8 cellular contexts compared by ENCODE assay signal in genomic region chr1:150464422-150464826, GRCh38. TPM values are rescaled to one million over a fixed set of nuclear protein-coding genes. Genes with fewer than 3 reads are reported as not detected.
DNase-seq lines count a peak whose midpoint lies in the region; ATAC-seq and TF ChIP-seq lines count a peak whose summit lies in the region.

No MANE protein-coding gene starts in this region.

- BruUV-seq in A673 (replicated peaks; lab: Mats Ljungman, UMichigan), result no TSS peak

- TF ChIP-seq CTCF in A673 (conservative IDR thresholded peaks at IDR 0.05; ENCODE audit: low read depth, low read length), result peak; percentile 74
- peak; percentile 66 for TF ChIP-seq CTCF in GM20000 (IDR thresholded peaks at IDR 0.05; ENCODE audit: extremely low read depth, missing control alignments)
- peak; percentile 90 for TF ChIP-seq CTCF in chondrocyte (IDR thresholded peaks at IDR 0.05)
- TF ChIP-seq CTCF in right lobe of liver (IDR thresholded peaks at IDR 0.05), result peak; percentile 71 to 81 (median 73)

- H3K27ac Mint-ChIP-seq in activated CD4-positive, alpha-beta T cell treated with anti-CD3 and anti-CD28 coated beads for 36 hours, result no peak overlapping the region
- H3K27ac Mint-ChIP-seq in chondrocyte (ENCODE audit: unreplicated experiment), result no peak overlapping the region

- no peak overlapping the region for H3K4me3 Mint-ChIP-seq in activated CD4-positive, alpha-beta T cell treated with anti-CD3 and anti-CD28 coated beads for 36 hours
- H3K4me3 Mint-ChIP-seq in chondrocyte (ENCODE audit: unreplicated experiment), result no peak overlapping the region

- no peak overlapping the region for H3K4me3 ChIP-seq in A673 (ENCODE audit: low read depth, low read length, poor library complexity, severe bottlenecking)
- no peak overlapping the region for H3K4me3 ChIP-seq in right lobe of liver

- no peaks in the 10 kb centered on the region for H3K4me1 ChIP-seq in A673 (ENCODE audit: insufficient read depth, low read length, poor library complexity, severe bottlenecking)
- peaks cover 0 to 35% (median 11%) of the 10 kb centered on the region in 4 donors for H3K4me1 ChIP-seq in right lobe of liver

- H3K9me3 Mint-ChIP-seq in activated CD4-positive, alpha-beta T cell treated with anti-CD3 and anti-CD28 coated beads for 36 hours (ENCODE audit: low read depth), result no peaks in the 10 kb centered on the region
- H3K9me3 Mint-ChIP-seq in chondrocyte (ENCODE audit: low read depth), result no peaks in the 10 kb centered on the region

- peaks cover 18% of the 10 kb centered on the region for H3K36me3 Mint-ChIP-seq in activated CD4-positive, alpha-beta T cell treated with anti-CD3 and anti-CD28 coated beads for 36 hours (ENCODE audit: low read depth)
- peaks cover 7% of the 10 kb centered on the region for H3K36me3 Mint-ChIP-seq in chondrocyte (ENCODE audit: low read depth)

- H3K27me3 ChIP-seq in A673 (replicated peaks; ENCODE audit: insufficient read depth, low read depth, low read length, poor library complexity) (no peaks in the 10 kb centered on the region), right lobe of liver (no peaks in the 10 kb centered on the region)

- intact Hi-C loops in A673 (cut with micrococcal nuclease; ENCODE audit: unreplicated experiment) (loop anchor here (5.0 to 10.0 kb wide), 3 partner anchors 68 to 350 kb away; partner anchors contain the start of gene ENSA), right lobe of liver (cut with DNase I) (loop anchor here (10.0 kb wide), 2 partner anchors 50 to 70 kb away; partner anchors contain the start of gene FALEC (in 1 of the 2))
- intact Hi-C loops in activated CD4-positive, alpha-beta T cell treated with anti-CD3 and anti-CD28 coated beads for 36 hours (cut with DNase I, micrococcal nuclease), result loop anchor here (1.0 to 10.0 kb wide), 8 partner anchors 51 to 533 kb away; partner anchors contain the start of genes CERS2 (in 1 of the 2) and FALEC (in 1 of the 2)

- DNase-seq in A673 (ENCODE audit: low spot score), result peak; percentile 68
- peak; percentile 76 for DNase-seq in GM20000 (ENCODE audit: low spot score)
- DNase-seq in NCI-H2227 treated with DMSO at 0.1 percent for 48 hours (lab: John Stamatoyannopoulos, UW), result peak; percentile 54
- peak; percentile 85 for DNase-seq in activated CD4-positive, alpha-beta T cell treated with anti-CD3 and anti-CD28 coated beads for 36 hours
- no peak for DNase-seq in chondrocyte (ENCODE audit: low spot score)
- peak; percentile 44 to 62 (median 54) for DNase-seq in right lobe of liver
- peak; percentile 53 for DNase-seq in stimulated activated CD8-positive, alpha-beta memory T cell treated with anti-CD3 and anti-CD28 coated beads, Interleukin-15, amount 100 ng/mL, for 1 hour (ENCODE audit: low read depth)

- TF ChIP-seq POLR2A in right lobe of liver (IDR thresholded peaks at IDR 0.05), result no peak

- H3K4me1 Mint-ChIP-seq in activated CD4-positive, alpha-beta T cell treated with anti-CD3 and anti-CD28 coated beads for 36 hours, result peaks cover 4% of the 10 kb centered on the region
- H3K4me1 Mint-ChIP-seq in chondrocyte (ENCODE audit: low read depth), result no peaks in the 10 kb centered on the region

- ATAC-seq in activated CD4-positive, alpha-beta T cell treated with anti-CD3 and anti-CD28 coated beads for 36 hours, result peak; percentile 69
- ATAC-seq in right lobe of liver (peak; percentile 73 to 79 (median 74)), HG02981 (IDR thresholded peaks at IDR 0.05; ENCODE audit: unreplicated experiment) (no peak)

- H3K27ac ChIP-seq in A673 (ENCODE audit: low read depth, low read length, poor library complexity, severe bottlenecking) (no peak overlapping the region), right lobe of liver (no peak overlapping the region)

- H3K36me3 ChIP-seq in A673 (ENCODE audit: insufficient read depth, low read length, poor library complexity, severe bottlenecking) (peaks cover 44% of the 10 kb centered on the region), right lobe of liver (peaks cover 0 to 40% (median 1%) of the 10 kb centered on the region in 4 donors)

- POLR2A ChIA-PET in A673 (lab: Charles Lee; ENCODE audit: low non-redundant PET), result no interaction called here
- POLR2A ChIA-PET in activated CD4-positive, alpha-beta T cell treated with anti-CD3 and anti-CD28 coated beads for 36 hours (lab: Charles Lee), result no interaction called here

- 19% methylated on average over 3 of the region's 4 CpGs for WGBS in right lobe of liver (ENCODE audit: insufficient coverage, low coverage, low lambda C conversion rate, missing lambda C conversion rate)

- H3K27me3 Mint-ChIP-seq in activated CD4-positive, alpha-beta T cell treated with anti-CD3 and anti-CD28 coated beads for 36 hours, result no peaks in the 10 kb centered on the region
- no peaks in the 10 kb centered on the region for H3K27me3 Mint-ChIP-seq in chondrocyte (ENCODE audit: low read depth)

- H3K9me3 ChIP-seq in A673 (ENCODE audit: low read depth, low read length, poor library complexity, severe bottlenecking) (no peaks in the 10 kb centered on the region), right lobe of liver (no peaks in the 10 kb centered on the region)

- CTCF ChIA-PET in A673 (lab: Charles Lee), result no interaction called here
- CTCF ChIA-PET in activated CD4-positive, alpha-beta T cell treated with anti-CD3 and anti-CD28 coated beads for 36 hours (lab: Charles Lee), result interaction anchor here (1.3 to 1.5 kb wide), 2 partner anchors 11 to 16 kb away, joined by 7 read pairs; no protein-coding TSS in a partner anchor

RNA-seq across cellular contexts. Expression of gene TARS2, which starts 22.8 kb away (rescaled TPM):
- 32.0 and 36.6 TPM in 2 replicates for total RNA-seq in A673 (2021)
- 10 to 100 TPM; 43.8 to 58.6 TPM for total RNA-seq in activated CD4-positive, alpha-beta T cell treated with anti-CD3 and anti-CD28 coated beads for 36 hours
- 13.6 to 20.0 TPM (median 15.6 TPM) in 3 replicates for total RNA-seq in chondrocyte
- total RNA-seq in right lobe of liver, result 10 to 100 TPM; 16.1 to 32.1 (median 22.4) TPM

RNA-seq across cellular contexts. Expression of gene ECM1, which starts 43.5 kb away (rescaled TPM):
- total RNA-seq in A673 (2021), result 55.9 and 61.2 TPM in 2 replicates
- 1 to 10 TPM in 1 of 2 experiments, under 1 TPM in 1; 0.96 to 1.2 TPM for total RNA-seq in activated CD4-positive, alpha-beta T cell treated with anti-CD3 and anti-CD28 coated beads for 36 hours
- 3.6 to 9.1 TPM (median 8.2 TPM) in 3 replicates for total RNA-seq in chondrocyte
- total RNA-seq in right lobe of liver, result 10 to 100 TPM in 5 of 6 experiments, 1 to 10 TPM in 1; 8.8 to 26.7 (median 14.9) TPM

RNA-seq across cellular contexts. Expression of gene FALEC, which starts 51.1 kb away (rescaled TPM):
- total RNA-seq in A673 (2021) (1.6 TPM in 1 of 2 replicates, not detected in the other), chondrocyte (1.2 TPM in 1 of 3 replicates, not detected in the others), right lobe of liver (not detected)
- total RNA-seq in activated CD4-positive, alpha-beta T cell treated with anti-CD3 and anti-CD28 coated beads for 36 hours, result under 1 TPM in 1 of 2 experiments, not detected in 1; 0.34 TPM
